In genomic region chr7:1548944-1549343, GRCh38 we compare ENCODE assay signal across 20 cellular contexts. TPM values are rescaled to one million over a fixed set of nuclear protein-coding genes. Genes with fewer than 3 reads are reported as not detected.
DNase-seq lines count a peak whose midpoint lies in the region; ATAC-seq, FAIRE-seq and TF ChIP-seq lines count a peak whose summit lies in the region.
"Had no signal": no experiment of that assay in that cellular context is flagged by ENCODE, and none has a peak within 500 bp of the region (broad histone marks: within the 10 kb centered on the region; RNA-seq: fewer than 3 reads in every experiment).

No MANE protein-coding gene starts in this region.

- SMC1A ChIA-PET in GM12878 (lab: Charles Lee; ENCODE audit: uncharacterized antibody, unreplicated experiment), result no interaction called here

- no peak for TF ChIP-seq RAD21 in HepG2 (CRISPR knock-in tag; IDR thresholded peaks at IDR 0.05)
- no peak for TF ChIP-seq RAD21 in GM12878 (IDR thresholded peaks at IDR 0.05; ENCODE audit: insufficient read depth, low read depth, low read length)

- H3K4me1 ChIP-seq in HepG2 (ENCODE audit: insufficient read depth, low read length), result peaks cover 3% of the 10 kb centered on the region
- no peaks in the 10 kb centered on the region for H3K4me1 ChIP-seq in right lobe of liver
- H3K4me1 ChIP-seq in GM12878 (ENCODE audit: control insufficient read depth, insufficient read depth, low read length), result no peaks in the 10 kb centered on the region
- H3K4me1 ChIP-seq in kidney (ENCODE audit: control insufficient read depth in 1 of 2, insufficient read depth in 1 of 2, low read depth in 1 of 2, low read length in 2 of 2), result no peaks in the 10 kb centered on the region

- CTCF ChIA-PET in HepG2 (lab: Yijun Ruan, JAX; ENCODE audit: low intra/inter-chr PET ratio, low total read pairs) (no interaction called here), GM12878 (lab: Yijun Ruan, JAX) (no interaction called here)

- H3K9me3 ChIP-seq in HepG2 (ENCODE audit: low read length), result no peaks in the 10 kb centered on the region
- H3K9me3 ChIP-seq in right lobe of liver, result no peaks in the 10 kb centered on the region
- no peaks in the 10 kb centered on the region for H3K9me3 ChIP-seq in GM12878 (replicated peaks; ENCODE audit: control insufficient read depth, insufficient read depth, low read length)
- no peaks in the 10 kb centered on the region for H3K9me3 ChIP-seq in kidney (ENCODE audit: control insufficient read depth in 1 of 2, low read length in 2 of 2)
- H3K9me3 ChIP-seq: MG63 had no signal

- no peaks in the 10 kb centered on the region for H3K79me2 ChIP-seq in HepG2 (ENCODE audit: insufficient read depth, low read length)
- H3K79me2 ChIP-seq in GM12878 (ENCODE audit: control insufficient read depth, insufficient read depth, low read length), result no peaks in the 10 kb centered on the region

- no peaks in the 10 kb centered on the region for H3K27me3 ChIP-seq in HepG2 (ENCODE audit: control insufficient read depth in 1 of 2, insufficient read depth in 2 of 2, low read length in 2 of 2)
- H3K27me3 ChIP-seq in right lobe of liver, result no peaks in the 10 kb centered on the region
- no peaks in the 10 kb centered on the region for H3K27me3 ChIP-seq in GM12878 (replicated peaks in 1 of 2; ENCODE audit: control insufficient read depth in 2 of 2, insufficient read depth in 2 of 2, low read length in 1 of 2)
- H3K27me3 ChIP-seq: MG63 had no signal

- no peaks in the 10 kb centered on the region for H4K20me1 ChIP-seq in HepG2 (ENCODE audit: insufficient read depth, low read length)
- H4K20me1 ChIP-seq in GM12878 (ENCODE audit: control insufficient read depth, insufficient read depth), result no peaks in the 10 kb centered on the region

- H3K36me3 ChIP-seq in HepG2 (replicated peaks in 1 of 2; ENCODE audit: control insufficient read depth in 1 of 2, insufficient read depth in 2 of 2, low read length in 2 of 2), result peaks cover 5 to 10% of the 10 kb centered on the region in 2 experiments; a peak in 3 of 5 replicates
- peaks cover 0 to 5% (median 1%) of the 10 kb centered on the region in 4 donors for H3K36me3 ChIP-seq in right lobe of liver
- peaks cover 0 to 2% of the 10 kb centered on the region in 2 experiments; a peak in 1 of 4 replicates for H3K36me3 ChIP-seq in GM12878 (ENCODE audit: control insufficient read depth in 2 of 2, insufficient read depth in 2 of 2, low read length in 1 of 2)
- peaks cover 0 to 3% of the 10 kb centered on the region in 2 donors for H3K36me3 ChIP-seq in kidney (ENCODE audit: control insufficient read depth in 1 of 2, insufficient read depth in 2 of 2, low read length in 2 of 2)

- WGBS in HepG2 (ENCODE audit: low lambda C conversion rate), result 84% methylated on average over 11 of the region's 14 CpGs
- whole genome bisulfite sequencing in right lobe of liver (ENCODE audit: insufficient coverage, low coverage, low lambda C conversion rate, missing lambda C conversion rate), result 69% methylated on average over 5 of the region's 14 CpGs
- WGBS in GM12878 (ENCODE audit: insufficient coverage, insufficient replicate concordance, low lambda C conversion rate, missing lambda C conversion rate), result 68% methylated on average over 14 of the region's 14 CpGs

- POLR2A ChIA-PET in HepG2 (lab: Yijun Ruan, JAX), result no interaction called here
- POLR2A ChIA-PET in GM12878 (lab: Charles Lee), result no interaction called here

- H2AFZ ChIP-seq in HepG2 (ENCODE audit: low read length) (no peak overlapping the region), GM12878 (ENCODE audit: control insufficient read depth, low read depth, low read length) (no peak overlapping the region)
- H2AFZ ChIP-seq: GM23338 had no signal

- TF ChIP-seq EP300 in HepG2 (IDR thresholded peaks at IDR 0.05; ENCODE audit: low read depth in 2 of 2, low read length in 2 of 2) (no peak), HepG2 (CRISPR knock-in tag; IDR thresholded peaks at IDR 0.05; ENCODE audit: borderline replicate concordance) (no peak), GM12878 (IDR thresholded peaks at IDR 0.05; ENCODE audit: borderline replicate concordance in 1 of 2, control insufficient read depth in 1 of 2, low read depth in 2 of 2, low read length in 2 of 2) (no peak)

- no peak overlapping the region for H3K4me3 ChIP-seq in HepG2 (replicated peaks in 1 of 3; ENCODE audit: insufficient read depth in 1 of 3, low read depth in 2 of 3, low read length in 3 of 3)
- no peak overlapping the region for H3K4me3 ChIP-seq in right lobe of liver
- H3K4me3 ChIP-seq in GM12878, result no peak overlapping the region
- no peak overlapping the region for H3K4me3 ChIP-seq in kidney (ENCODE audit: low read length in 2 of 2)
- H3K4me3 ChIP-seq: GM23338, MG63, SK-N-MC had no signal

- intact Hi-C loops in HepG2 (cut with micrococcal nuclease; ENCODE audit: unreplicated experiment), result no loop called here
- intact Hi-C loops in right lobe of liver (cut with DNase I), result no loop called here
- intact Hi-C loops in GM12878 (cut with micrococcal nuclease; ENCODE audit: unreplicated experiment), result no loop called here
- intact Hi-C loops in kidney (cut with DNase I), result no loop called here

- no peak for ATAC-seq in HepG2
- no peak for ATAC-seq in right lobe of liver
- no peak for ATAC-seq in GM12878
- ATAC-seq in HG03442 (IDR thresholded peaks at IDR 0.05; ENCODE audit: unreplicated experiment), result no peak
- ATAC-seq in HG02759 (IDR thresholded peaks at IDR 0.05; ENCODE audit: unreplicated experiment), result no peak

- no TSS peak for BruUV-seq in HepG2 (replicated peaks; lab: Mats Ljungman, UMichigan)
- no TSS peak for BruUV-seq in GM12878 (replicated peaks; lab: Mats Ljungman, UMichigan)

- H3K9ac ChIP-seq in HepG2 (ENCODE audit: insufficient read depth, low read depth, low read length), result no peak overlapping the region
- no peak overlapping the region for H3K9ac ChIP-seq in GM12878 (ENCODE audit: control insufficient read depth, insufficient read depth, low read length)
- H3K9ac ChIP-seq in kidney (ENCODE audit: low read length in 2 of 2), result no peak overlapping the region

- TF ChIP-seq CTCF in HepG2 (CRISPR knock-in tag; IDR thresholded peaks at IDR 0.05) (no peak), right lobe of liver (IDR thresholded peaks at IDR 0.05) (no peak), GM12878 (IDR thresholded peaks at IDR 0.05 in 2 of 3, conservative IDR thresholded peaks at IDR 0.05 in 1 of 3; ENCODE audit: control insufficient read depth in 2 of 3, extremely low read depth in 1 of 3, insufficient read depth in 1 of 3, low read depth in 3 of 3, low read length in 3 of 3) (no peak), kidney (IDR thresholded peaks at IDR 0.05; ENCODE audit: borderline replicate concordance, extremely low read depth, insufficient read depth) (no peak)

- DNase-seq in HepG2 (ENCODE audit: low spot score) (no peak), right lobe of liver (no peak), GM12878 (ENCODE audit: low read depth, low spot score) (no peak), kidney (peak; percentile 57), SKM-1 (lab: John Stamatoyannopoulos, UW; ENCODE audit: unreplicated experiment) (no peak), NCI-H446 (lab: John Stamatoyannopoulos, UW) (no peak)
- DNase-seq: DMS79, HCEC 1CT, MG63, NCI-H1417, NCI-H1694 treated with DMSO at 0.1 percent for 48 hours, NCI-H2081 treated with DMSO at 0.1 percent for 48 hours, NCI-H2171 treated with DMSO at 0.1 percent for 48 hours, NCI-H526, SHP77 treated with DMSO at 0.1 percent for 48 hours had no signal

- no peak for FAIRE-seq in HepG2 (lab: Jason Lieb, UNC)
- no peak for FAIRE-seq in GM12878 (lab: Jason Lieb, UNC)
- no peak for FAIRE-seq in kidney (lab: Jason Lieb, UNC)

- H3K27ac ChIP-seq in HepG2 (ENCODE audit: extremely low read length, insufficient read depth, low read length) (no peak overlapping the region), right lobe of liver (no peak overlapping the region), GM12878 (ENCODE audit: control insufficient read depth, insufficient read depth) (no peak overlapping the region), kidney (ENCODE audit: low read depth in 2 of 2, low read length in 2 of 2) (no peak overlapping the region)
- H3K27ac ChIP-seq: C4-2B, SK-N-MC had no signal

- RAD21 ChIA-PET in GM12878 (lab: Charles Lee; ENCODE audit: unreplicated experiment), result no interaction called here

- H3K4me2 ChIP-seq in HepG2 (ENCODE audit: low read depth, low read length) (no peak overlapping the region), GM12878 (ENCODE audit: control insufficient read depth, insufficient read depth) (no peak overlapping the region)
- H3K4me2 ChIP-seq: GM23338 had no signal

- TF ChIP-seq POLR2A in HepG2 (IDR thresholded peaks at IDR 0.05; ENCODE audit: insufficient read depth in 1 of 2, low read depth in 2 of 2, low read length in 2 of 2) (no peak), right lobe of liver (IDR thresholded peaks at IDR 0.05) (no peak), GM12878 (IDR thresholded peaks at IDR 0.05; ENCODE audit: low read depth, low read length) (0 out of 2 replicates have a peak, but pooled peaks have one; percentile 34)

- in situ Hi-C loops in HepG2 (cut with HindIII; ENCODE audit: extremely low pct_ligation_motif_present, low pct_unique_long_range_greater_than_20kb) (no loop called here), GM12878 (cut with MboI) (no loop called here)

RNA-seq across cellular contexts. Expression of gene TMEM184A, which starts 7.1 kb away (rescaled TPM):
- 3.1 and 9.5 TPM in 2 replicates for total RNA-seq in HepG2 (2016; rRNA removed; fragmentation: Illumina TruSeq; extraction: Trizol)
- 4.3 and 4.6 TPM in 2 replicates for total RNA-seq in HepG2 (2016; cell fraction: cytosol; rRNA removed; fragmentation: Illumina TruSeq; extraction: Trizol; ENCODE audit: low read depth)
- 3.8 and 10.6 TPM in 2 replicates for total RNA-seq in HepG2 (2016; cell fraction: insoluble cytoplasmic fraction; rRNA removed; fragmentation: Illumina TruSeq; extraction: Trizol)
- total RNA-seq in HepG2 (2016; cell fraction: membrane; rRNA removed; fragmentation: Illumina TruSeq; extraction: Trizol), result 5.7 and 6.3 TPM in 2 replicates
- 11.4 and 11.7 TPM in 2 replicates for total RNA-seq in HepG2 (2016; cell fraction: nucleus; rRNA removed; fragmentation: Illumina TruSeq; extraction: Trizol)
- polyA plus RNA-seq in HepG2 (2011; rRNA removed), result 20.4 and 33.1 TPM in 2 replicates
- 9.9 and 13.2 TPM in 2 replicates for polyA plus RNA-seq in HepG2 (2011; cell fraction: cytosol; rRNA removed)
- polyA plus RNA-seq in HepG2 (2011; cell fraction: nucleus; rRNA removed), result 144 and 175 TPM in 2 replicates
- polyA plus RNA-seq in HepG2 (2012), result 8.4 and 10.9 TPM in 2 replicates
- polyA plus RNA-seq in HepG2 (2016; cell fraction: cytosol; fragmentation: Illumina TruSeq; extraction: Trizol; ENCODE audit: low read depth), result 3.6 and 4.0 TPM in 2 replicates
- polyA plus RNA-seq in HepG2 (2016; cell fraction: insoluble cytoplasmic fraction; fragmentation: Illumina TruSeq; extraction: Trizol; ENCODE audit: low read depth), result 4.3 and 5.0 TPM in 2 replicates
- 4.3 and 5.3 TPM in 2 replicates for polyA plus RNA-seq in HepG2 (2016; cell fraction: membrane; fragmentation: Illumina TruSeq; extraction: Trizol; ENCODE audit: low read depth)
- polyA plus RNA-seq in HepG2 (2016; cell fraction: nucleus; fragmentation: Illumina TruSeq; extraction: Trizol; ENCODE audit: insufficient read depth, low read depth), result 25.4 and 29.2 TPM in 2 replicates
- 70.5 and 85.2 TPM in 2 replicates for polyA minus RNA-seq in HepG2 (2011; rRNA and poly(A)+ RNA removed; ENCODE audit: low replicate concordance)
- polyA minus RNA-seq in HepG2 (2011; cell fraction: cytosol; rRNA and poly(A)+ RNA removed), result 6.3 and 12.4 TPM in 2 replicates
- 27.6 and 31.7 TPM in 2 replicates for polyA minus RNA-seq in HepG2 (2011; cell fraction: nucleus; rRNA and poly(A)+ RNA removed)
- total RNA-seq in right lobe of liver, result 10 to 100 TPM; 15.1 to 32.8 (median 26.7) TPM
- total RNA-seq in GM12878 (2013; cell fraction: nucleolus; rRNA removed), result not detected in 2 replicates
- total RNA-seq in GM12878 (2014; rRNA removed), result not detected in 2 replicates
- total RNA-seq in GM12878 (2014; rRNA removed; fragmentation: Illumina TruSeq; extraction: Trizol), result not detected in 2 replicates
- total RNA-seq in GM12878 (2021), result 0.15 TPM in 1 of 2 replicates, not detected in the other
- not detected for polyA plus RNA-seq in GM12878 (2011; ENCODE audit: low read depth)
- polyA plus RNA-seq in GM12878 (2011; rRNA removed), result not detected in 2 replicates
- polyA plus RNA-seq in GM12878 (2011; cell fraction: cytosol; rRNA removed), result not detected in 2 replicates
- not detected in 2 replicates for polyA plus RNA-seq in GM12878 (2011; cell fraction: nucleus; rRNA removed)
- polyA plus RNA-seq in GM12878 (2012), result 0.07 and 0.09 TPM in 2 replicates
- polyA plus RNA-seq in GM12878 (2014; fragmentation: Illumina TruSeq; extraction: Trizol), result not detected in 2 replicates
- polyA plus RNA-seq in GM12878 (2014; fragmentation: Nextera tagmentation; extraction: Ambion mirVana), result under 1 TPM in 1 of 2 experiments, not detected in 1; 0.04 TPM
- not detected in 2 replicates for polyA plus RNA-seq in GM12878 (2014; rRNA removed)
- polyA plus RNA-seq in GM12878 (2016; fragmentation: Nextera tagmentation; extraction: Ambion mirVana), result not detected
- not detected in 2 replicates for polyA minus RNA-seq in GM12878 (2011; rRNA and poly(A)+ RNA removed)
- 0.53 and 1.9 TPM in 2 replicates for polyA minus RNA-seq in GM12878 (2011; cell fraction: cytosol; rRNA and poly(A)+ RNA removed)
- 0.12 TPM in 1 of 2 replicates, not detected in the other for polyA minus RNA-seq in GM12878 (2011; cell fraction: nucleus; rRNA and poly(A)+ RNA removed)
- 11.0 TPM for total RNA-seq in kidney
- polyA plus RNA-seq in kidney (ENCODE audit: insufficient read depth, low read depth, low replicate concordance), result 6.8 TPM

RNA-seq across cellular contexts. Expression of gene MAFK, which starts 18.4 kb away (rescaled TPM):
- total RNA-seq in HepG2 (2016; rRNA removed; fragmentation: Illumina TruSeq; extraction: Trizol) (9.2 and 10.4 TPM in 2 replicates), right lobe of liver (10 to 100 TPM in 4 of 6 experiments, 1 to 10 TPM in 2; 6.9 to 29.7 (median 13.1) TPM), GM12878 (2014; rRNA removed) (11.0 and 13.8 TPM in 2 replicates), GM12878 (2014; rRNA removed; fragmentation: Illumina TruSeq; extraction: Trizol) (3.3 and 4.0 TPM in 2 replicates), GM12878 (2021) (24.3 and 24.5 TPM in 2 replicates), kidney (37.0 TPM)
- 1.4 and 1.5 TPM in 2 replicates for total RNA-seq in HepG2 (2016; cell fraction: cytosol; rRNA removed; fragmentation: Illumina TruSeq; extraction: Trizol; ENCODE audit: low read depth)
- 8.1 and 11.1 TPM in 2 replicates for total RNA-seq in HepG2 (2016; cell fraction: insoluble cytoplasmic fraction; rRNA removed; fragmentation: Illumina TruSeq; extraction: Trizol)
- 4.0 and 4.6 TPM in 2 replicates for total RNA-seq in HepG2 (2016; cell fraction: membrane; rRNA removed; fragmentation: Illumina TruSeq; extraction: Trizol)
- total RNA-seq in HepG2 (2016; cell fraction: nucleus; rRNA removed; fragmentation: Illumina TruSeq; extraction: Trizol), result 6.5 TPM in 2 replicates
- polyA plus RNA-seq in HepG2 (2011; rRNA removed) (7.3 and 13.8 TPM in 2 replicates), GM12878 (2011; rRNA removed) (2.2 and 3.5 TPM in 2 replicates), GM12878 (2014; fragmentation: Illumina TruSeq; extraction: Trizol) (0.82 and 3.0 TPM in 2 replicates), GM12878 (2014; fragmentation: Nextera tagmentation; extraction: Ambion mirVana) (under 1 TPM; 0.10 to 0.26 TPM), GM12878 (2014; rRNA removed) (11.9 and 17.0 TPM in 2 replicates), GM12878 (2016; fragmentation: Nextera tagmentation; extraction: Ambion mirVana) (1 to 10 TPM; 1.3 to 1.4 TPM), kidney (ENCODE audit: insufficient read depth, low read depth, low replicate concordance) (12.9 TPM)
- polyA plus RNA-seq in HepG2 (2011; cell fraction: cytosol; rRNA removed), result 6.2 and 7.3 TPM in 2 replicates
- 63.2 and 72.7 TPM in 2 replicates for polyA plus RNA-seq in HepG2 (2011; cell fraction: nucleus; rRNA removed)
- polyA plus RNA-seq in HepG2 (2012), result 15.2 and 31.6 TPM in 2 replicates
- polyA plus RNA-seq in HepG2 (2016; cell fraction: cytosol; fragmentation: Illumina TruSeq; extraction: Trizol; ENCODE audit: low read depth), result 0.54 and 0.61 TPM in 2 replicates
- 6.5 and 8.2 TPM in 2 replicates for polyA plus RNA-seq in HepG2 (2016; cell fraction: insoluble cytoplasmic fraction; fragmentation: Illumina TruSeq; extraction: Trizol; ENCODE audit: low read depth)
- polyA plus RNA-seq in HepG2 (2016; cell fraction: membrane; fragmentation: Illumina TruSeq; extraction: Trizol; ENCODE audit: low read depth), result 1.9 TPM in 2 replicates
- 19.6 and 20.9 TPM in 2 replicates for polyA plus RNA-seq in HepG2 (2016; cell fraction: nucleus; fragmentation: Illumina TruSeq; extraction: Trizol; ENCODE audit: insufficient read depth, low read depth)
- 11.1 and 17.4 TPM in 2 replicates for polyA minus RNA-seq in HepG2 (2011; rRNA and poly(A)+ RNA removed; ENCODE audit: low replicate concordance)
- polyA minus RNA-seq in HepG2 (2011; cell fraction: cytosol; rRNA and poly(A)+ RNA removed), result 12.7 and 12.8 TPM in 2 replicates
- polyA minus RNA-seq in HepG2 (2011; cell fraction: nucleus; rRNA and poly(A)+ RNA removed), result 10.8 and 12.7 TPM in 2 replicates
- 15.1 and 16.9 TPM in 2 replicates for total RNA-seq in GM12878 (2013; cell fraction: nucleolus; rRNA removed)
- 3.0 TPM for polyA plus RNA-seq in GM12878 (2011; ENCODE audit: low read depth)
- 4.0 and 5.5 TPM in 2 replicates for polyA plus RNA-seq in GM12878 (2011; cell fraction: cytosol; rRNA removed)
- polyA plus RNA-seq in GM12878 (2011; cell fraction: nucleus; rRNA removed), result 27.4 and 48.1 TPM in 2 replicates
- 10.2 and 16.3 TPM in 2 replicates for polyA plus RNA-seq in GM12878 (2012)
- polyA minus RNA-seq in GM12878 (2011; rRNA and poly(A)+ RNA removed), result 1.8 and 5.4 TPM in 2 replicates
- 4.8 and 6.5 TPM in 2 replicates for polyA minus RNA-seq in GM12878 (2011; cell fraction: cytosol; rRNA and poly(A)+ RNA removed)
- polyA minus RNA-seq in GM12878 (2011; cell fraction: nucleus; rRNA and poly(A)+ RNA removed), result 3.6 and 8.4 TPM in 2 replicates

RNA-seq across cellular contexts. Expression of gene PSMG3, which starts 20.9 kb away (rescaled TPM):
- total RNA-seq in HepG2 (2016; rRNA removed; fragmentation: Illumina TruSeq; extraction: Trizol) (46.7 and 48.4 TPM in 2 replicates), right lobe of liver (10 to 100 TPM in 2 of 6 experiments, 1 to 10 TPM in 4; 7.6 to 28.1 (median 9.2) TPM), GM12878 (2014; rRNA removed) (64.9 and 68.7 TPM in 2 replicates), GM12878 (2014; rRNA removed; fragmentation: Illumina TruSeq; extraction: Trizol) (46.7 and 52.4 TPM in 2 replicates), GM12878 (2021) (49.7 and 50.3 TPM in 2 replicates), kidney (29.7 TPM)
- total RNA-seq in HepG2 (2016; cell fraction: cytosol; rRNA removed; fragmentation: Illumina TruSeq; extraction: Trizol; ENCODE audit: low read depth), result 83.1 and 98.2 TPM in 2 replicates
- 50.6 and 51.2 TPM in 2 replicates for total RNA-seq in HepG2 (2016; cell fraction: insoluble cytoplasmic fraction; rRNA removed; fragmentation: Illumina TruSeq; extraction: Trizol)
- 102 and 118 TPM in 2 replicates for total RNA-seq in HepG2 (2016; cell fraction: membrane; rRNA removed; fragmentation: Illumina TruSeq; extraction: Trizol)
- 24.1 and 28.4 TPM in 2 replicates for total RNA-seq in HepG2 (2016; cell fraction: nucleus; rRNA removed; fragmentation: Illumina TruSeq; extraction: Trizol)
- polyA plus RNA-seq in HepG2 (2011; rRNA removed) (29.3 and 29.6 TPM in 2 replicates), GM12878 (2011; rRNA removed) (49.5 and 74.5 TPM in 2 replicates), GM12878 (2014; fragmentation: Illumina TruSeq; extraction: Trizol) (11.5 and 33.9 TPM in 2 replicates), GM12878 (2014; fragmentation: Nextera tagmentation; extraction: Ambion mirVana) (10 to 100 TPM; 23.9 to 40.5 TPM), GM12878 (2014; rRNA removed) (90.4 and 92.0 TPM in 2 replicates), GM12878 (2016; fragmentation: Nextera tagmentation; extraction: Ambion mirVana) (100 to 1,000 TPM; 109 to 115 TPM), kidney (ENCODE audit: insufficient read depth, low read depth, low replicate concordance) (66.6 TPM)
- 36.1 and 44.9 TPM in 2 replicates for polyA plus RNA-seq in HepG2 (2011; cell fraction: cytosol; rRNA removed)
- polyA plus RNA-seq in HepG2 (2011; cell fraction: nucleus; rRNA removed), result 29.2 and 39.8 TPM in 2 replicates
- polyA plus RNA-seq in HepG2 (2012), result 15.8 and 28.3 TPM in 2 replicates
- polyA plus RNA-seq in HepG2 (2016; cell fraction: cytosol; fragmentation: Illumina TruSeq; extraction: Trizol; ENCODE audit: low read depth), result 72.7 and 106 TPM in 2 replicates
- polyA plus RNA-seq in HepG2 (2016; cell fraction: insoluble cytoplasmic fraction; fragmentation: Illumina TruSeq; extraction: Trizol; ENCODE audit: low read depth), result 49.5 and 55.3 TPM in 2 replicates
- polyA plus RNA-seq in HepG2 (2016; cell fraction: membrane; fragmentation: Illumina TruSeq; extraction: Trizol; ENCODE audit: low read depth), result 82.6 and 104 TPM in 2 replicates
- polyA plus RNA-seq in HepG2 (2016; cell fraction: nucleus; fragmentation: Illumina TruSeq; extraction: Trizol; ENCODE audit: insufficient read depth, low read depth), result 48.5 and 51.1 TPM in 2 replicates
- polyA minus RNA-seq in HepG2 (2011; rRNA and poly(A)+ RNA removed; ENCODE audit: low replicate concordance), result 17.7 and 43.7 TPM in 2 replicates
- 8.9 and 9.7 TPM in 2 replicates for polyA minus RNA-seq in HepG2 (2011; cell fraction: cytosol; rRNA and poly(A)+ RNA removed)
- polyA minus RNA-seq in HepG2 (2011; cell fraction: nucleus; rRNA and poly(A)+ RNA removed), result 4.7 and 6.2 TPM in 2 replicates
- 10.9 and 12.5 TPM in 2 replicates for total RNA-seq in GM12878 (2013; cell fraction: nucleolus; rRNA removed)
- polyA plus RNA-seq in GM12878 (2011; ENCODE audit: low read depth), result 22.7 TPM
- 95.7 and 148 TPM in 2 replicates for polyA plus RNA-seq in GM12878 (2011; cell fraction: cytosol; rRNA removed)
- 108 and 119 TPM in 2 replicates for polyA plus RNA-seq in GM12878 (2011; cell fraction: nucleus; rRNA removed)
- 30.9 and 37.1 TPM in 2 replicates for polyA plus RNA-seq in GM12878 (2012)
- polyA minus RNA-seq in GM12878 (2011; rRNA and poly(A)+ RNA removed), result 20.5 and 33.2 TPM in 2 replicates
- polyA minus RNA-seq in GM12878 (2011; cell fraction: cytosol; rRNA and poly(A)+ RNA removed), result 8.6 and 10.7 TPM in 2 replicates
- 6.3 and 10.5 TPM in 2 replicates for polyA minus RNA-seq in GM12878 (2011; cell fraction: nucleus; rRNA and poly(A)+ RNA removed)

RNA-seq across cellular contexts. Expression of gene INTS1, which starts 44.8 kb away (rescaled TPM):
- 17.3 and 29.0 TPM in 2 replicates for total RNA-seq in HepG2 (2016; rRNA removed; fragmentation: Illumina TruSeq; extraction: Trizol)
- 5.1 and 5.5 TPM in 2 replicates for total RNA-seq in HepG2 (2016; cell fraction: cytosol; rRNA removed; fragmentation: Illumina TruSeq; extraction: Trizol; ENCODE audit: low read depth)
- total RNA-seq in HepG2 (2016; cell fraction: insoluble cytoplasmic fraction; rRNA removed; fragmentation: Illumina TruSeq; extraction: Trizol), result 10.4 and 29.7 TPM in 2 replicates
- total RNA-seq in HepG2 (2016; cell fraction: membrane; rRNA removed; fragmentation: Illumina TruSeq; extraction: Trizol), result 7.6 and 9.1 TPM in 2 replicates
- 41.5 and 48.7 TPM in 2 replicates for total RNA-seq in HepG2 (2016; cell fraction: nucleus; rRNA removed; fragmentation: Illumina TruSeq; extraction: Trizol)
- 13.7 and 18.2 TPM in 2 replicates for polyA plus RNA-seq in HepG2 (2011; rRNA removed)
- polyA plus RNA-seq in HepG2 (2011; cell fraction: cytosol; rRNA removed), result 13.7 and 18.1 TPM in 2 replicates
- polyA plus RNA-seq in HepG2 (2011; cell fraction: nucleus; rRNA removed), result 167 and 254 TPM in 2 replicates
- polyA plus RNA-seq in HepG2 (2012), result 20.5 and 22.5 TPM in 2 replicates
- 3.9 and 4.3 TPM in 2 replicates for polyA plus RNA-seq in HepG2 (2016; cell fraction: cytosol; fragmentation: Illumina TruSeq; extraction: Trizol; ENCODE audit: low read depth)
- polyA plus RNA-seq in HepG2 (2016; cell fraction: insoluble cytoplasmic fraction; fragmentation: Illumina TruSeq; extraction: Trizol; ENCODE audit: low read depth), result 11.9 and 26.2 TPM in 2 replicates
- polyA plus RNA-seq in HepG2 (2016; cell fraction: membrane; fragmentation: Illumina TruSeq; extraction: Trizol; ENCODE audit: low read depth), result 6.0 and 6.1 TPM in 2 replicates
- polyA plus RNA-seq in HepG2 (2016; cell fraction: nucleus; fragmentation: Illumina TruSeq; extraction: Trizol; ENCODE audit: insufficient read depth, low read depth), result 118 and 123 TPM in 2 replicates
- 33.5 and 55.8 TPM in 2 replicates for polyA minus RNA-seq in HepG2 (2011; rRNA and poly(A)+ RNA removed; ENCODE audit: low replicate concordance)
- polyA minus RNA-seq in HepG2 (2011; cell fraction: cytosol; rRNA and poly(A)+ RNA removed), result 18.4 and 23.7 TPM in 2 replicates
- 25.5 and 29.1 TPM in 2 replicates for polyA minus RNA-seq in HepG2 (2011; cell fraction: nucleus; rRNA and poly(A)+ RNA removed)
- 10 to 100 TPM; 30.1 to 49.6 (median 41.2) TPM for total RNA-seq in right lobe of liver
- total RNA-seq in GM12878 (2013; cell fraction: nucleolus; rRNA removed), result 84.3 and 100.0 TPM in 2 replicates
- 14.6 and 19.5 TPM in 2 replicates for total RNA-seq in GM12878 (2014; rRNA removed)
- 6.9 and 10.0 TPM in 2 replicates for total RNA-seq in GM12878 (2014; rRNA removed; fragmentation: Illumina TruSeq; extraction: Trizol)
- total RNA-seq in GM12878 (2021), result 76.5 and 89.0 TPM in 2 replicates
- 15.0 TPM for polyA plus RNA-seq in GM12878 (2011; ENCODE audit: low read depth)
- polyA plus RNA-seq in GM12878 (2011; rRNA removed), result 4.0 and 7.5 TPM in 2 replicates
- 13.2 and 20.1 TPM in 2 replicates for polyA plus RNA-seq in GM12878 (2011; cell fraction: cytosol; rRNA removed)
- 171 and 228 TPM in 2 replicates for polyA plus RNA-seq in GM12878 (2011; cell fraction: nucleus; rRNA removed)
- 37.9 and 40.3 TPM in 2 replicates for polyA plus RNA-seq in GM12878 (2012)
- polyA plus RNA-seq in GM12878 (2014; fragmentation: Illumina TruSeq; extraction: Trizol), result 0.98 and 10.6 TPM in 2 replicates
- polyA plus RNA-seq in GM12878 (2014; fragmentation: Nextera tagmentation; extraction: Ambion mirVana), result 1 to 10 TPM in 1 of 2 experiments, under 1 TPM in 1; 0.52 to 1.5 TPM
- polyA plus RNA-seq in GM12878 (2014; rRNA removed), result 35.1 and 40.6 TPM in 2 replicates
- polyA plus RNA-seq in GM12878 (2016; fragmentation: Nextera tagmentation; extraction: Ambion mirVana), result 10 to 100 TPM; 37.0 to 38.3 TPM
- 10.7 and 23.6 TPM in 2 replicates for polyA minus RNA-seq in GM12878 (2011; rRNA and poly(A)+ RNA removed)
- polyA minus RNA-seq in GM12878 (2011; cell fraction: cytosol; rRNA and poly(A)+ RNA removed), result 17.7 and 24.6 TPM in 2 replicates
- 30.1 and 54.0 TPM in 2 replicates for polyA minus RNA-seq in GM12878 (2011; cell fraction: nucleus; rRNA and poly(A)+ RNA removed)
- total RNA-seq in kidney, result 91.3 TPM
- 62.8 TPM for polyA plus RNA-seq in kidney (ENCODE audit: insufficient read depth, low read depth, low replicate concordance)

Comparison
In these comparisons a context has a peak if more than half of its experiments do, and no peak if none do; other contexts are left out.
1. Of the 75 proteins assayed by ChIP-seq in both HepG2 and GM12878: peak only in HepG2: none; only in GM12878: POLR2A; in both: none; in neither: 74.